In the genomic region with DNA sequence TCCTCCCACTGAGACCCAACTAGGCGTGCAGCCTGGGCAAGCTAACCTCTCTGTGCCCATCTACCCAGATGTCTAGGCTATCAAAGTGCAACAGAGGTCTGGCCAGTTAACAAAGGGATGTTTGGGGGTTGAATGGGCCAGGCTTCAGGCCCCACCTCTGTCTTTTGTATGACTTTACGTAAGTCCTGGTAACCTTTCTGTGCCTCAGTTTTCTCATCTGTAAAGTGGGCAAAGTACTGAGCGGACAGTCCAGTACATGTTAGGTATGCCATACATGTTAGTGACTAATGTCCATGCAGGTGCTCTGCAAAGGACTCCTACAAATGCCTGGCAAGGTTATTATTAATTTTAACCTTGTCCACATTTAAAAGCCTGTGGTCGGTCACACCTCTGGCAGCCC, we compare ENCODE assay signal across 1 cellular context.
TF ChIP-seq lines count a peak whose summit lies in the region.

No MANE protein-coding gene starts in this region.

TF ChIP-seq in K562, 482 proteins besides CTCF, POLR2A, EP300 and RAD21:
- TF ChIP-seq ESRRA (IDR thresholded peaks at IDR 0.05; ENCODE audit: borderline replicate concordance, low read depth) = peak; percentile 86
- TF ChIP-seq TRIM24 (IDR thresholded peaks at IDR 0.05) = no peak
- peak; percentile 74 for TF ChIP-seq RBM25 (IDR thresholded peaks at IDR 0.05; ENCODE audit: low read depth, low read length, severe bottlenecking)
- peak; percentile 82 for TF ChIP-seq BCOR (IDR thresholded peaks at IDR 0.05)
- no peak for TF ChIP-seq SMARCA4 (IDR thresholded peaks at IDR 0.05)
- no peak for TF ChIP-seq PCBP2 (IDR thresholded peaks at IDR 0.05; ENCODE audit: low read depth, low read length, poor library complexity, severe bottlenecking)
- TF ChIP-seq, protein P1, sequence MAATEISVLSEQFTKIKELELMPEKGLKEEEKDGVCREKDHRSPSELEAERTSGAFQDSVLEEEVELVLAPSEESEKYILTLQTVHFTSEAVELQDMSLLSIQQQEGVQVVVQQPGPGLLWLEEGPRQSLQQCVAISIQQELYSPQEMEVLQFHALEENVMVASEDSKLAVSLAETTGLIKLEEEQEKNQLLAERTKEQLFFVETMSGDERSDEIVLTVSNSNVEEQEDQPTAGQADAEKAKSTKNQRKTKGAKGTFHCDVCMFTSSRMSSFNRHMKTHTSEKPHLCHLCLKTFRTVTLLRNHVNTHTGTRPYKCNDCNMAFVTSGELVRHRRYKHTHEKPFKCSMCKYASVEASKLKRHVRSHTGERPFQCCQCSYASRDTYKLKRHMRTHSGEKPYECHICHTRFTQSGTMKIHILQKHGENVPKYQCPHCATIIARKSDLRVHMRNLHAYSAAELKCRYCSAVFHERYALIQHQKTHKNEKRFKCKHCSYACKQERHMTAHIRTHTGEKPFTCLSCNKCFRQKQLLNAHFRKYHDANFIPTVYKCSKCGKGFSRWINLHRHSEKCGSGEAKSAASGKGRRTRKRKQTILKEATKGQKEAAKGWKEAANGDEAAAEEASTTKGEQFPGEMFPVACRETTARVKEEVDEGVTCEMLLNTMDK (IDR thresholded peaks at IDR 0.05; ENCODE audit: borderline replicate concordance, insufficient read depth, low read depth, low read length, poor library complexity, severe bottlenecking) = no peak
- TF ChIP-seq, protein P2, sequence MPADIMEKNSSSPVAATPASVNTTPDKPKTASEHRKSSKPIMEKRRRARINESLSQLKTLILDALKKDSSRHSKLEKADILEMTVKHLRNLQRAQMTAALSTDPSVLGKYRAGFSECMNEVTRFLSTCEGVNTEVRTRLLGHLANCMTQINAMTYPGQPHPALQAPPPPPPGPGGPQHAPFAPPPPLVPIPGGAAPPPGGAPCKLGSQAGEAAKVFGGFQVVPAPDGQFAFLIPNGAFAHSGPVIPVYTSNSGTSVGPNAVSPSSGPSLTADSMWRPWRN (IDR thresholded peaks at IDR 0.05; ENCODE audit: low read depth) = no peak
TF ChIP-seq in K562: peak in this region for 3.
